Comparison of ENCODE assay signal across 8 cellular contexts in the genomic region with DNA sequence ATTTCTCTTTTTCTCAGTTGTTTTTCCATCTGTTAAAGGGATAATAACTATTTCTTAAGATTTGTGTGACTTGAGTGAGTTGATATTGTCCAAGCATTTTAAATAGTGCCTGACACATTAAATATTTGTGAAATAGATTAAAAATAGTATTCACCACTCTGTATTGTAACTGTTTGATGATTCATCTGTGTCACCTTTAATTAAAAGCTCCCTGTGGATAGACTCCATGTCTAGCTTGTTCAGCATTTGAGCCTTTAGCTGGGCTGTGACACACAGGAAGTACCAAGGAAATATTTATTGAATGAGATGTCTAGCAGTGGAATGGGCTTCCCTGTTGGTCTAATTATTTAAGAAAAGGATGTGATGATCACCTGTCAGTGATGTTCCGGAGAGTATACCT. TPM values are rescaled to one million over a fixed set of nuclear protein-coding genes. Genes with fewer than 3 reads are reported as not detected.
A peak's percentile ranks its signal among the peaks of the same experiment; 100 is the strongest.
DNase-seq lines count a peak whose midpoint lies in the region; ATAC-seq, FAIRE-seq and TF ChIP-seq lines count a peak whose summit lies in the region.
"Had no signal": no experiment of that assay in that cellular context is flagged by ENCODE, and none has a peak within 500 bp of the region (broad histone marks: within the 10 kb centered on the region; RNA-seq: fewer than 3 reads in every experiment).

No MANE protein-coding gene starts in this region.

- no peak overlapping the region for H2AFZ ChIP-seq in PC-3 (ENCODE audit: low read length)

- intact Hi-C loops in PC-3 (cut with micrococcal nuclease) = no loop called here
- intact Hi-C loops in body of pancreas (cut with DNase I) = no loop called here

- H3K27me3 ChIP-seq in PC-3 (ENCODE audit: low read length) (no peaks in the 10 kb centered on the region), skeletal muscle satellite cell (ENCODE audit: control insufficient read depth, insufficient read depth, low read length) (no peaks in the 10 kb centered on the region), body of pancreas (no peaks in the 10 kb centered on the region)

- CTCF ChIA-PET in PC-3 (lab: Charles Lee) = interaction anchor here (0.9 kb wide), 1 partner anchor 55 kb away, joined by 3 read pairs; the partner anchor contains the start of gene GLIPR1L1

- no peaks in the 10 kb centered on the region for H3K9me3 ChIP-seq in PC-3 (ENCODE audit: low read length)
- H3K9me3 ChIP-seq in skeletal muscle satellite cell (replicated peaks; ENCODE audit: low read length) = no peaks in the 10 kb centered on the region
- no peaks in the 10 kb centered on the region for H3K9me3 ChIP-seq in body of pancreas

- DNase-seq in GM12892 (ENCODE audit: insufficient read length) = no peak
- peak; percentile 72 for DNase-seq in PC-3
- DNase-seq in activated CD4-positive, alpha-beta T cell treated with anti-CD3 and anti-CD28 coated beads for 1 hour = no peak
- DNase-seq in DMS79 (lab: John Stamatoyannopoulos, UW) = no peak
- DNase-seq in body of pancreas = no peak

- no peaks in the 10 kb centered on the region for H3K36me3 ChIP-seq in PC-3 (ENCODE audit: low read depth, low read length)
- H3K36me3 ChIP-seq in skeletal muscle satellite cell (ENCODE audit: insufficient read depth, low read length) = no peaks in the 10 kb centered on the region
- no peaks in the 10 kb centered on the region for H3K36me3 ChIP-seq in body of pancreas (replicated peaks in 1 of 2; ENCODE audit: insufficient read depth in 1 of 2, low read depth in 2 of 2)

- H3F3A ChIP-seq in PC-3 (ENCODE audit: low read length, unreplicated experiment) = no peaks in the 10 kb centered on the region

- no peaks in the 10 kb centered on the region for H3K9me2 ChIP-seq in PC-3 (replicated peaks; ENCODE audit: low read length)

- POLR2A ChIA-PET in PC-3 (lab: Charles Lee; ENCODE audit: unreplicated experiment) = interaction anchor here (0.6 kb wide), 2 partner anchors 639 to 1167 kb away, joined by 4 to 5 read pairs; no protein-coding TSS in a partner anchor

- no peaks in the 10 kb centered on the region for H3K79me2 ChIP-seq in PC-3 (ENCODE audit: low read length)

- TF ChIP-seq POLR2A in GM12892 (IDR thresholded peaks at IDR 0.05; ENCODE audit: low read depth, low read length) (no peak), body of pancreas (IDR thresholded peaks at IDR 0.05) (no peak)

- BruUV-seq in PC-3 (replicated peaks; lab: Mats Ljungman, UMichigan) = no TSS peak

- FAIRE-seq in GM12892 (lab: Jason Lieb, UNC) = peak; percentile 30

- ATAC-seq in PC-3 (peak; percentile 23), esophagus mucosa (peak; percentile 46), body of pancreas (no peak)

- peak overlapping the region; percentile 79; the same call in 1 of the 2 replicates for H3K4me3 ChIP-seq in PC-3 (ENCODE audit: low read length)
- H3K4me3 ChIP-seq in skeletal muscle satellite cell (ENCODE audit: low read length) = no peak overlapping the region
- H3K4me3 ChIP-seq in body of pancreas = no peak overlapping the region

- peaks cover 31% of the 10 kb centered on the region for H3K4me1 ChIP-seq in PC-3 (ENCODE audit: insufficient read depth, low read length)
- H3K4me1 ChIP-seq in skeletal muscle satellite cell (ENCODE audit: control insufficient read depth, insufficient read depth, low read length) = peaks cover 26% of the 10 kb centered on the region
- H3K4me1 ChIP-seq in body of pancreas = peaks cover 4% of the 10 kb centered on the region

- H3K4me2 ChIP-seq in PC-3 (ENCODE audit: low read length) = peak overlapping the region; percentile 94
- peak overlapping the region; percentile 89 for H3K4me2 ChIP-seq in skeletal muscle satellite cell (ENCODE audit: low read length)

- WGBS in body of pancreas, 2 donors = 96 to 97% methylated on average over 1 of the region's 1 CpG

- TF ChIP-seq CTCF in PC-3 (conservative IDR thresholded peaks at IDR 0.05; ENCODE audit: low read depth, low read length) = no peak
- TF ChIP-seq CTCF in body of pancreas (IDR thresholded peaks at IDR 0.05) = no peak

- H3K9ac ChIP-seq in PC-3 (ENCODE audit: low read length) (no peak overlapping the region), skeletal muscle satellite cell (ENCODE audit: low read depth, low read length) (no peak overlapping the region)

- no peaks in the 10 kb centered on the region for H4K20me1 ChIP-seq in PC-3 (ENCODE audit: low read length)

- H3K27ac ChIP-seq in PC-3 (ENCODE audit: low read length) (peak overlapping the region; percentile 12; the same call in 1 of the 2 replicates), body of pancreas (no peak overlapping the region)

RNA-seq across cellular contexts. Expression of gene GLIPR1L2, which starts 1.8 kb away (rescaled TPM):
- 0.36 TPM for polyA plus RNA-seq in GM12892 (2012; ENCODE audit: missing spikeins)
- not detected in 2 replicates for total RNA-seq in PC-3 (2014; rRNA removed)
- total RNA-seq in esophagus mucosa = 0.24 TPM
- 0.22 and 0.25 TPM in 2 replicates for total RNA-seq in skeletal muscle satellite cell (2012; rRNA removed)
- total RNA-seq in body of pancreas = 1 to 10 TPM in 1 of 2 donors, not detected in 1; 1.6 TPM

RNA-seq across cellular contexts. Expression of gene GLIPR1L1, which starts 54.6 kb away (rescaled TPM):
- 0.85 TPM for polyA plus RNA-seq in GM12892 (2012; ENCODE audit: missing spikeins)
- total RNA-seq in PC-3 (2014; rRNA removed) = not detected in 2 replicates
- total RNA-seq in esophagus mucosa = not detected
- total RNA-seq in skeletal muscle satellite cell (2012; rRNA removed) = not detected in 2 replicates
- total RNA-seq in body of pancreas = not detected
- total RNA-seq: fibroblast of villous mesenchyme had no signal

RNA-seq across cellular contexts. Expression of gene CAPS2, which starts 58.9 kb away (rescaled TPM):
- 8.3 TPM for polyA plus RNA-seq in GM12892 (2012; ENCODE audit: missing spikeins)
- total RNA-seq in PC-3 (2014; rRNA removed) = 5.5 and 8.4 TPM in 2 replicates
- total RNA-seq in esophagus mucosa = 5.8 TPM
- 3.1 and 7.1 TPM in 2 replicates for total RNA-seq in skeletal muscle satellite cell (2012; rRNA removed)
- 10 to 100 TPM in 1 of 2 donors, 1 to 10 TPM in 1; 3.6 to 16.9 TPM for total RNA-seq in body of pancreas
